In the genomic region with DNA sequence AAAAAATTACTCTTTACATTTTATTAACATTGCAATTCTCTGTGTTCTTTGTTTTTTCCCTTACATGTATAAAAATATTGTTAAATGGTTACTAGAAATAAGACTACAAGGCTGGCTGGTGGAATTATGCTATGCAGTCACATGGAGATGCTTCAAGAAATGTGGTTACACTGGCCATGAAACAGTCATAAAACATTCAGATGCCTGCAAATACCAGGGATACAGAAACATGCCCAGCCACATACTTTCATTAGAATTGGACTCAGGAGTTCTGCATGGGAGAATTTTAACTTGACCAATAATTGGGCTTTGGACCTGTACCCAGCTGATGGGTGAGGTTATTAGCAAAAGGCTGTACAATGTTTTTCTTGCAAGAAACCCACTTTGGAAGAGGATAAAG, we compare ENCODE assay signal across 22 cellular contexts.
"Had no signal": no experiment of that assay in that cellular context is flagged by ENCODE, and none has a peak within 500 bp of the region (broad histone marks: within the 10 kb centered on the region; RNA-seq: fewer than 3 reads in every experiment).

No MANE protein-coding gene starts in this region.

- H3K27me3 Mint-ChIP-seq: type B pancreatic cell had no signal

- H3K4me1 Mint-ChIP-seq: naive thymus-derived CD8-positive, alpha-beta T cell; stimulated activated effector memory CD8-positive, alpha-beta T cell treated with anti-CD3 and anti-CD28 coated beads, Interleukin-12 subunit alpha, Interleukin-12 subunit beta, amount 100 ng/mL, for 72 hours had no signal

- FAIRE-seq: urothelium cell line had no signal

- H3K36me3 ChIP-seq: colonic mucosa, heart right ventricle, left ventricle myocardium inferior, suprapubic skin, thyroid gland had no signal

- H3K9me3 ChIP-seq: colonic mucosa, thyroid gland had no signal

- H3K27ac Mint-ChIP-seq: naive thymus-derived CD8-positive, alpha-beta T cell; stimulated activated effector memory CD8-positive, alpha-beta T cell treated with anti-CD3 and anti-CD28 coated beads, Interleukin-12 subunit alpha, Interleukin-12 subunit beta, amount 100 ng/mL, for 72 hours; type B pancreatic cell had no signal

- H3K36me3 Mint-ChIP-seq: naive thymus-derived CD8-positive, alpha-beta T cell; stimulated activated effector memory CD8-positive, alpha-beta T cell treated with anti-CD3 and anti-CD28 coated beads, Interleukin-12 subunit alpha, Interleukin-12 subunit beta, amount 100 ng/mL, for 72 hours; type B pancreatic cell had no signal

- ATAC-seq: heart right ventricle; left cardiac atrium; naive thymus-derived CD8-positive, alpha-beta T cell; right cardiac atrium; stimulated activated effector memory CD8-positive, alpha-beta T cell treated with anti-CD3 and anti-CD28 coated beads, Interleukin-12 subunit alpha, Interleukin-12 subunit beta, amount 100 ng/mL, for 72 hours; stimulated activated naive CD8-positive, alpha-beta T cell treated with anti-CD3 and anti-CD28 coated beads, Interleukin-15, Interleukin-2, amounts not matched to agents 100 U/mL and 50 U/mL, for 24 hours had no signal

- H3K4me3 ChIP-seq: colonic mucosa, heart right ventricle, left ventricle myocardium inferior, lung, suprapubic skin, thyroid gland had no signal

- H3K4me3 Mint-ChIP-seq: naive thymus-derived CD8-positive, alpha-beta T cell; stimulated activated effector memory CD8-positive, alpha-beta T cell treated with anti-CD3 and anti-CD28 coated beads, Interleukin-12 subunit alpha, Interleukin-12 subunit beta, amount 100 ng/mL, for 72 hours; type B pancreatic cell had no signal

- H3K4me1 ChIP-seq: colonic mucosa, heart right ventricle, left ventricle myocardium inferior, suprapubic skin, thyroid gland had no signal

- H3K27ac ChIP-seq: colonic mucosa, heart right ventricle, left ventricle myocardium inferior, suprapubic skin, thyroid gland had no signal

- DNase-seq: colonic mucosa; dermis blood vessel endothelial cell; erythroblast; foreskin melanocyte; heart right ventricle; hypothalamus; islet precursor cell; left cardiac atrium; left ventricle myocardium inferior; mesendoderm; naive thymus-derived CD8-positive, alpha-beta T cell; posterior cingulate gyrus; right cardiac atrium; stimulated activated CD4-positive, alpha-beta T cell treated with anti-CD3 and anti-CD28 coated beads, Interleukin-4, amount 100 ng/mL, for 1 hour; stimulated activated CD8-positive, alpha-beta memory T cell treated with anti-CD3 and anti-CD28 coated beads, Interleukin-4, amount 100 ng/mL, for 48 hours; stimulated activated naive CD8-positive, alpha-beta T cell treated with anti-CD3 and anti-CD28 coated beads, Interleukin-15, Interleukin-2, amounts not matched to agents 100 U/mL and 50 U/mL, for 24 hours; thyroid gland had no signal

- H3K27me3 ChIP-seq: colonic mucosa, heart right ventricle, suprapubic skin, thyroid gland had no signal
